In the genomic region with DNA sequence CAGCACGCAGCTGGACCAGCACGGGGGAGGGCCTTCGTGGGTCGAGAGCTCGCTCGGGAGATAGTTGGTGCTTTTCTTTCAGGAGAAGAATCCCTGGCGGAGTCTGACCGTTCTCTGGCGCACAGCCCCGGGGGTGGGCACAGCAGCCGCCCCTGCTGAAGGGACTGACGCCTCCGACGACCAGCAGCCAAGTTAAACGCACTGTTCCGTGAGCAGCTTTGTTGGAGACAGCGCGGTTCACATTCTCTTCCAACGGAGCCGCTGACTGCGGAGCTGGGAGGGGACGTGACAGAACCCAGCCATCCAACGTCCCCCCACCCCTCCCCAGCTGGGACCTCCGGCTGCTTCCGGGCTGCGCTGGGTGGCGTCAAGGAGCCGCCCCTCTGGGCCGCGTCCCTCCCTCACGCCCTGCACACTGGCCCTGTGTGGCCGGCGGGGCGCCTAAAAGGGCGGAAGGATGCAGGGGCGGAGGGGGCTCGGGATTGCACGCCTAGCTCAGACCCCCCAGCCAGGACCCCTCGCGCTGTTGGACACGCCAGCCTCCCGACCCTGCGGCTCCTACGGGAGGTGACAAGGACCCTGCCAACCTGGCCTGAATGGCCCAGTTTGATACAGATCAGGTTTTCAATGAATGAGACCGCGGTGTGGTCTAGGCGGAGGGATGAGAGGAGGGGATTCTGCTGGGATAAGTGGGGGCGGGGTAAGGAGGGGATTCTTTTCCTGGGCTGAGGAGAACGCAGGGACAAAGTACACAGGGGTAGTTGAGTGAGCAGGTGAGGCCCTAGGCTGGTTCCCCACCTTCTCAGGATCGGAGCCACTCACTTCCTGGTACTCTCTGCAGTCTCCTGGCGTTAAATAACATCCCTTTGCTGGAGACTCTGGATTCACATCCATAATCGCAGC, we compare ENCODE assay signal across 13 cellular contexts. TPM values are rescaled to one million over a fixed set of nuclear protein-coding genes. Genes with fewer than 3 reads are reported as not detected.
A peak's percentile ranks its signal among the peaks of the same experiment; 100 is the strongest.
DNase-seq lines count a peak whose midpoint lies in the region; ATAC-seq and TF ChIP-seq lines count a peak whose summit lies in the region.
"Had no signal": no experiment of that assay in that cellular context is flagged by ENCODE, and none has a peak within 500 bp of the region (broad histone marks: within the 10 kb centered on the region; RNA-seq: fewer than 3 reads in every experiment).

No MANE protein-coding gene starts in this region.

- TF ChIP-seq POLR2A in esophagus muscularis mucosa (IDR thresholded peaks at IDR 0.05; ENCODE audit: low read depth) (no peak), body of pancreas (IDR thresholded peaks at IDR 0.05) (no peak)

- no peak overlapping the region for H2BK5ac ChIP-seq in H9 (ENCODE audit: insufficient read length, low read length)

- H3K79me1 ChIP-seq in H9 (ENCODE audit: insufficient read depth, low read depth, low read length, poor library complexity, severe bottlenecking), result no peaks in the 10 kb centered on the region

- no peak overlapping the region for H3K4me3 Mint-ChIP-seq in H9
- H3K4me3 Mint-ChIP-seq: mesothelial cell of epicardium had no signal

- H3K9ac ChIP-seq in H9 (ENCODE audit: extremely low read depth, insufficient read length, low read length) (no peak overlapping the region), subcutaneous abdominal adipose tissue (ENCODE audit: low read length in 5 of 5) (no peak overlapping the region)

- H3K9me3 Mint-ChIP-seq in H9, result peaks cover 0 to 3% of the 10 kb centered on the region in 2 experiments; a peak in 2 of 5 replicates

- H3K14ac ChIP-seq in H9 (ENCODE audit: insufficient read depth, low read length), result no peak overlapping the region

- no peaks in the 10 kb centered on the region for H3K36me3 ChIP-seq in esophagus muscularis mucosa
- H3K36me3 ChIP-seq in mucosa of descending colon (ENCODE audit: low read depth), result no peaks in the 10 kb centered on the region
- no peaks in the 10 kb centered on the region for H3K36me3 ChIP-seq in subcutaneous abdominal adipose tissue (ENCODE audit: control insufficient read depth in 5 of 5, insufficient read depth in 5 of 5, low read length in 5 of 5)
- H3K36me3 ChIP-seq in body of pancreas (replicated peaks in 1 of 2; ENCODE audit: insufficient read depth in 1 of 2, low read depth in 2 of 2), result no peaks in the 10 kb centered on the region

- intact Hi-C loops in esophagus muscularis mucosa (cut with DNase I), result no loop called here
- intact Hi-C loops in mucosa of descending colon (cut with DNase I, micrococcal nuclease), result no loop called here
- intact Hi-C loops in body of pancreas (cut with DNase I), result no loop called here

- peaks cover 17 to 45% (median 21%) of the 10 kb centered on the region in 3 experiments for H3K36me3 Mint-ChIP-seq in H9 (ENCODE audit: insufficient read depth in 1 of 3, low read depth in 3 of 3)

- H3K56ac ChIP-seq in H9 (ENCODE audit: insufficient read length, low read depth, low read length), result no peak overlapping the region

- H3K4me1 ChIP-seq in H9 (ENCODE audit: insufficient read depth, low read length), result no peaks in the 10 kb centered on the region
- H3K4me1 ChIP-seq in esophagus muscularis mucosa, result peaks cover 0 to 16% (median 7%) of the 10 kb centered on the region in 4 donors
- no peaks in the 10 kb centered on the region for H3K4me1 ChIP-seq in mucosa of descending colon (ENCODE audit: low read depth)
- H3K4me1 ChIP-seq in subcutaneous abdominal adipose tissue (ENCODE audit: control insufficient read depth in 5 of 5, insufficient read depth in 5 of 5, low read length in 5 of 5), result peaks cover 0 to 8% (median 7%) of the 10 kb centered on the region in 5 donors
- no peaks in the 10 kb centered on the region for H3K4me1 ChIP-seq in body of pancreas

- no peak overlapping the region for H3K4me2 ChIP-seq in H9 (ENCODE audit: insufficient read depth, insufficient read length, low read length)

- no peaks in the 10 kb centered on the region for H3K4me1 Mint-ChIP-seq in H9
- H3K4me1 Mint-ChIP-seq: mesothelial cell of epicardium had no signal

- H3K27ac Mint-ChIP-seq in H9, result peak overlapping the region; percentile 4 to 91 (median 56); a peak in 3 of 7 replicates
- H3K27ac Mint-ChIP-seq: mesothelial cell of epicardium had no signal

- H3K9me3 ChIP-seq in H9 (ENCODE audit: control insufficient read depth, low read depth, low read length) (no peaks in the 10 kb centered on the region), esophagus muscularis mucosa (no peaks in the 10 kb centered on the region), mucosa of descending colon (no peaks in the 10 kb centered on the region), subcutaneous abdominal adipose tissue (ENCODE audit: control insufficient read depth in 5 of 5, low read length in 5 of 5) (no peaks in the 10 kb centered on the region), body of pancreas (no peaks in the 10 kb centered on the region)
- H3K9me3 ChIP-seq: MG63 had no signal

- ATAC-seq in mucosa of descending colon (peak; percentile 42), GM21723 (IDR thresholded peaks at IDR 0.05; ENCODE audit: unreplicated experiment) (no peak), GM18867 (IDR thresholded peaks at IDR 0.05; ENCODE audit: unreplicated experiment) (no peak), body of pancreas (no peak)

- no peaks in the 10 kb centered on the region for H3K23me2 ChIP-seq in H9 (ENCODE audit: insufficient read length, low read depth, low read length, poor library complexity, severe bottlenecking)

- no peak overlapping the region for H3K23ac ChIP-seq in H9 (ENCODE audit: insufficient read length, low read depth, low read length)

- H3K27me3 Mint-ChIP-seq in H9 (ENCODE audit: low read depth), result no peaks in the 10 kb centered on the region

- no peak overlapping the region for H2BK20ac ChIP-seq in H9 (ENCODE audit: low read depth, low read length, poor library complexity, severe bottlenecking)

- H3K27ac ChIP-seq in H9 (ENCODE audit: insufficient read length, low read depth, low read length) (no peak overlapping the region), esophagus muscularis mucosa (replicated peaks in 1 of 4) (no peak overlapping the region), subcutaneous abdominal adipose tissue (ENCODE audit: low read depth, low read length) (no peak overlapping the region), body of pancreas (no peak overlapping the region)

- H2BK15ac ChIP-seq in H9 (ENCODE audit: low read depth, low read length), result no peak overlapping the region

- no peak overlapping the region for H3T11ph ChIP-seq in H9 (ENCODE audit: low read length)

- DNase-seq in H9 (no peak), esophagus muscularis mucosa (ENCODE audit: extremely low spot score) (no peak), mucosa of descending colon (no peak), H4 (ENCODE audit: low spot score) (no peak), body of pancreas (no peak)
- DNase-seq: activated CD4-positive, CD25-positive, alpha-beta regulatory T cell treated with anti-CD3 and anti-CD28 coated beads, Interleukin-2, amount 50 U/mL, for 72 hours; MG63 had no signal

- peak overlapping the region; percentile 46 to 53 (median 50) for H3K4me3 ChIP-seq in esophagus muscularis mucosa
- H3K4me3 ChIP-seq in mucosa of descending colon, result no peak overlapping the region
- H3K4me3 ChIP-seq in subcutaneous abdominal adipose tissue (ENCODE audit: low read depth in 1 of 5, low read length in 5 of 5), result peak overlapping the region in 4 of 5 donors; percentile 16 to 41 (median 26)
- no peak overlapping the region for H3K4me3 ChIP-seq in body of pancreas
- H3K4me3 ChIP-seq: MG63 had no signal

- H2BK12ac ChIP-seq in H9 (ENCODE audit: insufficient read length, low read depth, low read length), result no peak overlapping the region

- H4K5ac ChIP-seq in H9 (ENCODE audit: insufficient read length, low read depth, low read length), result no peak overlapping the region

- H3K18ac ChIP-seq in H9 (ENCODE audit: insufficient read length, low read depth, low read length), result no peak overlapping the region

- no peaks in the 10 kb centered on the region for H4K20me1 ChIP-seq in H9 (ENCODE audit: control insufficient read depth, insufficient read depth, insufficient read length)

- H4K8ac ChIP-seq in H9 (replicated peaks; ENCODE audit: insufficient read length, low read depth, low read length), result no peak overlapping the region

- H2AK5ac ChIP-seq in H9 (ENCODE audit: insufficient read length, low read length), result no peak overlapping the region

- no peaks in the 10 kb centered on the region for H3K79me2 ChIP-seq in H9 (ENCODE audit: insufficient read depth, low read length)

- TF ChIP-seq CTCF in H9 (conservative IDR thresholded peaks at IDR 0.05), result no peak
- no peak for TF ChIP-seq CTCF in esophagus muscularis mucosa (IDR thresholded peaks at IDR 0.05)
- no peak for TF ChIP-seq CTCF in mucosa of descending colon (IDR thresholded peaks at IDR 0.05)
- TF ChIP-seq CTCF in body of pancreas (IDR thresholded peaks at IDR 0.05), result no peak

- no peak overlapping the region for H2BK120ac ChIP-seq in H9 (ENCODE audit: low read depth, low read length, poor library complexity, severe bottlenecking)

- H2AFZ ChIP-seq in H9 (ENCODE audit: low read length), result no peak overlapping the region

- WGBS in H9 (ENCODE audit: extremely low coverage, insufficient read length, low lambda C conversion rate), result no CpG with 5 or more reads among the region's 52 CpGs
- WGBS in esophagus muscularis mucosa, result 49% methylated on average over 25 of the region's 52 CpGs
- 58 to 85% methylated on average over 13 to 47 of the region's 52 CpGs for WGBS in body of pancreas, 2 donors

- no peak for TF ChIP-seq EP300 in esophagus muscularis mucosa (IDR thresholded peaks at IDR 0.05)

- no peak overlapping the region for H4K91ac ChIP-seq in H9 (ENCODE audit: insufficient read length, low read depth, low read length)

- H3K4ac ChIP-seq in H9 (ENCODE audit: low read depth, low read length), result no peak overlapping the region

- H3K27me3 ChIP-seq in H9 (ENCODE audit: insufficient read depth, low read length), result no peaks in the 10 kb centered on the region
- peaks cover 0 to 6% (median 0%) of the 10 kb centered on the region in 4 donors for H3K27me3 ChIP-seq in esophagus muscularis mucosa
- H3K27me3 ChIP-seq in subcutaneous abdominal adipose tissue (ENCODE audit: control insufficient read depth in 5 of 5, insufficient read depth in 4 of 5, low read length in 5 of 5), result peaks cover 5 to 16% (median 10%) of the 10 kb centered on the region in 5 donors
- H3K27me3 ChIP-seq in body of pancreas, result no peaks in the 10 kb centered on the region
- H3K27me3 ChIP-seq: MG63 had no signal

RNA-seq across cellular contexts. Expression of gene KHDC1, which starts 36.4 kb away (rescaled TPM):
- total RNA-seq in H9 (2021) (7.7 and 7.8 TPM in 2 replicates), esophagus muscularis mucosa (1 to 10 TPM in 3 of 4 donors, not detected in 1; 1.3 to 2.5 (median 1.8) TPM), mucosa of descending colon (1 to 10 TPM in 1 of 3 donors, under 1 TPM in 2; 0.75 to 1.7 (median 0.84) TPM), body of pancreas (1 to 10 TPM; 1.0 to 3.0 TPM)
- 5.2 and 5.5 TPM in 2 replicates for total RNA-seq in H4 (2014; rRNA removed; shearing (Covaris generic))

RNA-seq across cellular contexts. Expression of gene DPPA5, which starts 54.7 kb away (rescaled TPM):
- total RNA-seq in H9 (2021) (1.2 TPM in 2 replicates), esophagus muscularis mucosa (not detected), mucosa of descending colon (not detected), body of pancreas (not detected)
- total RNA-seq in H4 (2014; rRNA removed; shearing (Covaris generic)), result not detected in 2 replicates
- total RNA-seq: cerebellum, mesothelial cell of epicardium, NCI-H460 had no signal

Comparison
In these comparisons a context has a peak if more than half of its experiments do, and no peak if none do; other contexts are left out.
1. H3K4me3 ChIP-seq: peak in esophagus muscularis mucosa (4 of 4) and subcutaneous abdominal adipose tissue (4 of 5); none in mucosa of descending colon (single experiment) and body of pancreas (0 of 2).